23 cellular contexts compared by ENCODE assay signal in the genomic region with DNA sequence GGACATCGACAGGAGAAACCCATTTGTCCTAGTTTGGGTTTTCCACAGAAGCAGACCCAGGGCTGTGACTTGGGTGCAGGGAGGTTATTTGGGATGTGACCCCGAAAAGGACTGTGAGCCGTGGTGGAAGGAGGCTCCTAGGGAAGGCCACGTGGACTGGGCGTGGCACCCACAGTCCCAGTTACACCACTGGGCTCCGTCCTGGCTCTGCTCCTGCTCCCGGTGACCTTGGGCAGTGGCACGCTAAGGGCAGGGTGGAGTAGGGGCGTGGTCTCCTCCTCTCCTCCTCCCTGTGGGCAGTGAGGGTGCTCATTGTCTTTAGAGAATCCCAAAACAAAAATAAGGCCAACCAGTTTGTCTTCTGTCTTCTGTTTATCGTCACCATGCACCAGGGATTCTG.
A peak's percentile ranks its signal among the peaks of the same experiment; 100 is the strongest.
DNase-seq lines count a peak whose midpoint lies in the region; ATAC-seq, FAIRE-seq and TF ChIP-seq lines count a peak whose summit lies in the region.
"Had no signal": no experiment of that assay in that cellular context is flagged by ENCODE, and none has a peak within 500 bp of the region (broad histone marks: within the 10 kb centered on the region; RNA-seq: fewer than 3 reads in every experiment).

No MANE protein-coding gene starts in this region.

- no peaks in the 10 kb centered on the region for H3K36me3 Mint-ChIP-seq in immature natural killer cell
- H3K36me3 Mint-ChIP-seq: neural progenitor cell, type B pancreatic cell had no signal

- H3K9me3 ChIP-seq in liver (ENCODE audit: control insufficient read depth in 4 of 4, low read length in 3 of 4) (no peaks in the 10 kb centered on the region), HepG2 (ENCODE audit: low read length) (no peaks in the 10 kb centered on the region), neuronal stem cell (replicated peaks in 1 of 2; ENCODE audit: control insufficient read depth in 2 of 2, insufficient read depth in 1 of 2, low read depth in 1 of 2, low read length in 2 of 2) (no peaks in the 10 kb centered on the region)
- H3K9me3 ChIP-seq: prostate gland had no signal

- ATAC-seq in HepG2 (no peak), left ventricle myocardium superior (peak; percentile 70), GM18870 (IDR thresholded peaks at IDR 0.05; ENCODE audit: unreplicated experiment) (no peak), HG03442 (IDR thresholded peaks at IDR 0.05; ENCODE audit: unreplicated experiment) (no peak)
- ATAC-seq: activated naive CD8-positive, alpha-beta T cell treated with anti-CD3 and anti-CD28 coated beads, Interleukin-2, amount 50 U/mL, for 24 hours had no signal

- H3K4me3 Mint-ChIP-seq in immature natural killer cell, result no peak overlapping the region
- H3K4me3 Mint-ChIP-seq: activated CD4-positive, alpha-beta T cell treated with anti-CD3 and anti-CD28 coated beads, Interleukin-2, amount 10 ng/mL, durations not matched to agents 24 days and 14 days; activated naive CD8-positive, alpha-beta T cell treated with anti-CD3 and anti-CD28 coated beads, Interleukin-2, amount 50 U/mL, for 24 hours; activated T-cell treated with anti-CD3 and anti-CD28 coated beads, Interleukin-2, amount 50 U/mL, for 24 hours; neural progenitor cell; type B pancreatic cell had no signal

- TF ChIP-seq CTCF in liver (IDR thresholded peaks at IDR 0.05; ENCODE audit: low read depth, low read length, missing input control) (no peak), HepG2 (CRISPR knock-in tag; IDR thresholded peaks at IDR 0.05) (no peak)

- no peak overlapping the region for H2AFZ ChIP-seq in HepG2 (ENCODE audit: low read length)
- H2AFZ ChIP-seq in neuronal stem cell (ENCODE audit: low read length), result no peak overlapping the region
- H2AFZ ChIP-seq: neural progenitor cell had no signal

- no peaks in the 10 kb centered on the region for H3K9me3 Mint-ChIP-seq in immature natural killer cell
- H3K9me3 Mint-ChIP-seq: activated CD4-positive, alpha-beta T cell treated with anti-CD3 and anti-CD28 coated beads, Interleukin-2, amount 10 ng/mL, durations not matched to agents 24 days and 14 days; activated naive CD8-positive, alpha-beta T cell treated with anti-CD3 and anti-CD28 coated beads, Interleukin-2, amount 50 U/mL, for 24 hours; activated T-cell treated with anti-CD3 and anti-CD28 coated beads, Interleukin-2, amount 50 U/mL, for 24 hours; neural progenitor cell; type B pancreatic cell had no signal

- H3K4me2 ChIP-seq in HepG2 (ENCODE audit: low read depth, low read length) (no peak overlapping the region), neuronal stem cell (ENCODE audit: insufficient read depth, low read length, poor library complexity, severe bottlenecking) (no peak overlapping the region)
- H3K4me2 ChIP-seq: neural progenitor cell had no signal

- no peak overlapping the region for H3K18ac ChIP-seq in neuronal stem cell (ENCODE audit: low read length)

- no peak for TF ChIP-seq POLR2A in HepG2 (IDR thresholded peaks at IDR 0.05; ENCODE audit: insufficient read depth in 1 of 2, low read depth in 2 of 2, low read length in 2 of 2)

- H3K14ac ChIP-seq in neuronal stem cell (ENCODE audit: low read length), result peak overlapping the region; percentile 87

- TF ChIP-seq EP300 in HepG2 (IDR thresholded peaks at IDR 0.05; ENCODE audit: low read depth in 2 of 2, low read length in 2 of 2) (no peak), HepG2 (CRISPR knock-in tag; IDR thresholded peaks at IDR 0.05; ENCODE audit: borderline replicate concordance) (no peak)

- H2AK5ac ChIP-seq in neuronal stem cell (ENCODE audit: low read depth, low read length), result no peak overlapping the region

- no peak overlapping the region for H3K9ac ChIP-seq in liver (ENCODE audit: low read depth in 1 of 2, low read length in 2 of 2)
- H3K9ac ChIP-seq in HepG2 (ENCODE audit: insufficient read depth, low read depth, low read length), result no peak overlapping the region
- H3K9ac ChIP-seq in neuronal stem cell (ENCODE audit: low read depth, low read length, poor library complexity), result no peak overlapping the region
- H3K9ac ChIP-seq: neural progenitor cell had no signal

- H3K4me3 ChIP-seq in liver (ENCODE audit: low read depth in 1 of 3, low read length in 3 of 3), result no peak overlapping the region
- H3K4me3 ChIP-seq in HepG2 (replicated peaks in 1 of 3; ENCODE audit: insufficient read depth in 1 of 3, low read depth in 2 of 3, low read length in 3 of 3), result no peak overlapping the region
- no peak overlapping the region for H3K4me3 ChIP-seq in neuronal stem cell (ENCODE audit: low read length in 2 of 2)
- H3K4me3 ChIP-seq: neural progenitor cell, prostate gland, skin epidermis had no signal

- H2BK12ac ChIP-seq in neuronal stem cell (ENCODE audit: low read length), result no peak overlapping the region

- FAIRE-seq in HepG2 (lab: Jason Lieb, UNC), result no peak
- FAIRE-seq: GM12891 had no signal

- in situ Hi-C loops in HepG2 (cut with HindIII; ENCODE audit: extremely low pct_ligation_motif_present, low pct_unique_long_range_greater_than_20kb), result no loop called here

- H3K36me3 ChIP-seq in liver (ENCODE audit: control insufficient read depth in 4 of 4, insufficient read depth in 3 of 4, low read depth in 1 of 4, low read length in 3 of 4) (no peaks in the 10 kb centered on the region), HepG2 (replicated peaks in 1 of 2; ENCODE audit: control insufficient read depth in 1 of 2, insufficient read depth in 2 of 2, low read length in 2 of 2) (no peaks in the 10 kb centered on the region), neuronal stem cell (replicated peaks in 1 of 2; ENCODE audit: control insufficient read depth in 2 of 2, insufficient read depth in 2 of 2, low read length in 2 of 2) (no peaks in the 10 kb centered on the region)
- H3K36me3 ChIP-seq: neural progenitor cell, prostate gland had no signal

- H4K91ac ChIP-seq in neuronal stem cell (ENCODE audit: low read depth, low read length, poor library complexity), result no peak overlapping the region

- no peaks in the 10 kb centered on the region for H3K4me1 Mint-ChIP-seq in immature natural killer cell
- H3K4me1 Mint-ChIP-seq: activated naive CD8-positive, alpha-beta T cell treated with anti-CD3 and anti-CD28 coated beads, Interleukin-2, amount 50 U/mL, for 24 hours had no signal

- CTCF ChIA-PET in HepG2 (lab: Yijun Ruan, JAX; ENCODE audit: low intra/inter-chr PET ratio, low total read pairs), result no interaction called here

- no peak overlapping the region for H2BK15ac ChIP-seq in neuronal stem cell (ENCODE audit: low read length)

- 51% methylated on average over 10 of the region's 10 CpGs for WGBS in liver
- whole genome bisulfite sequencing in HepG2 (ENCODE audit: low lambda C conversion rate), result 28% methylated on average over 10 of the region's 10 CpGs
- WGBS in neuronal stem cell (ENCODE audit: extremely low coverage in 2 of 2, insufficient read length in 2 of 2, insufficient replicate concordance in 1 of 2), 2 donors, result no CpG with 5 or more reads among the region's 10 CpGs

- no peak overlapping the region for H3K4ac ChIP-seq in neuronal stem cell (ENCODE audit: low read length)

- no peak for DNase-seq in HepG2 (ENCODE audit: low spot score)
- no peak for DNase-seq in left ventricle myocardium superior
- DNase-seq in neuronal stem cell (ENCODE audit: low spot score), result no peak
- DNase-seq in immature natural killer cell, result no peak
- DNase-seq in T-helper 9 cell, result no peak
- DNase-seq: activated CD4-positive, alpha-beta T cell treated with anti-CD3 and anti-CD28 coated beads, Interleukin-2, amount 10 ng/mL, durations not matched to agents 24 days and 14 days; activated gamma-delta T cell treated with Interleukin-2 at 50 U/mL for 16 hours; activated naive CD8-positive, alpha-beta T cell treated with anti-CD3 and anti-CD28 coated beads, Interleukin-2, amount 50 U/mL, for 24 hours; activated T-cell treated with anti-CD3 and anti-CD28 coated beads, Interleukin-2, amount 50 U/mL, for 24 hours; cerebellar nuclear complex; COR-L47; mammary epithelial cell; NCI-H1694 treated with DMSO at 0.1 percent for 48 hours; NCI-H524 treated with DMSO at 0.1 percent for 48 hours; SHP77 treated with DMSO at 0.1 percent for 48 hours had no signal

- intact Hi-C loops in HepG2 (cut with micrococcal nuclease; ENCODE audit: unreplicated experiment), result no loop called here
- intact Hi-C loops in left ventricle myocardium superior (cut with micrococcal nuclease), result no loop called here

- POLR2A ChIA-PET in HepG2 (lab: Yijun Ruan, JAX), result no interaction called here

- H3K79me1 ChIP-seq in neuronal stem cell (ENCODE audit: low read depth, low read length), result no peaks in the 10 kb centered on the region

- H3K27me3 Mint-ChIP-seq in immature natural killer cell (ENCODE audit: low read depth in 3 of 3), result peaks cover 0 to 9% (median 2%) of the 10 kb centered on the region in 3 donors
- H3K27me3 Mint-ChIP-seq: activated CD4-positive, alpha-beta T cell treated with anti-CD3 and anti-CD28 coated beads, Interleukin-2, amount 10 ng/mL, durations not matched to agents 24 days and 14 days; activated naive CD8-positive, alpha-beta T cell treated with anti-CD3 and anti-CD28 coated beads, Interleukin-2, amount 50 U/mL, for 24 hours; activated T-cell treated with anti-CD3 and anti-CD28 coated beads, Interleukin-2, amount 50 U/mL, for 24 hours; type B pancreatic cell had no signal

- H3K27me3 ChIP-seq in liver (ENCODE audit: control insufficient read depth in 4 of 4, insufficient read depth in 4 of 4, low read length in 3 of 4) (no peaks in the 10 kb centered on the region), HepG2 (ENCODE audit: control insufficient read depth in 1 of 2, insufficient read depth in 2 of 2, low read length in 2 of 2) (peaks cover 0 to 3% of the 10 kb centered on the region in 2 experiments; a peak in 1 of 5 replicates), neuronal stem cell (ENCODE audit: control insufficient read depth in 3 of 3, insufficient read depth in 3 of 3, low read depth in 1 of 3, low read length in 3 of 3) (peaks cover 0 to 11% (median 0%) of the 10 kb centered on the region in 3 experiments)
- H3K27me3 ChIP-seq: neural progenitor cell had no signal

- H3K27ac ChIP-seq in liver (ENCODE audit: low read depth in 1 of 2, low read length in 2 of 2) (peak overlapping the region; percentile 14 to 39), HepG2 (ENCODE audit: extremely low read length, insufficient read depth, low read length) (no peak overlapping the region), neuronal stem cell (replicated peaks; ENCODE audit: low read length) (no peak overlapping the region)
- H3K27ac ChIP-seq: neural progenitor cell, prostate gland, skin epidermis had no signal

- H2BK120ac ChIP-seq in neuronal stem cell (ENCODE audit: low read depth, low read length), result no peak overlapping the region

- no peak for TF ChIP-seq RAD21 in liver (IDR thresholded peaks at IDR 0.05)
- TF ChIP-seq RAD21 in HepG2 (CRISPR knock-in tag; IDR thresholded peaks at IDR 0.05), result no peak

- no peaks in the 10 kb centered on the region for H3K79me2 ChIP-seq in HepG2 (ENCODE audit: insufficient read depth, low read length)

- no peak overlapping the region for H3K23ac ChIP-seq in neuronal stem cell (ENCODE audit: low read depth, low read length, poor library complexity)

- no peak overlapping the region for H4K8ac ChIP-seq in neuronal stem cell (ENCODE audit: low read depth, low read length)

- no peak overlapping the region for H2BK5ac ChIP-seq in neuronal stem cell (ENCODE audit: low read length)

- BruUV-seq in HepG2 (replicated peaks; lab: Mats Ljungman, UMichigan), result no TSS peak

- H3K27ac Mint-ChIP-seq in immature natural killer cell, result no peak overlapping the region
- H3K27ac Mint-ChIP-seq: activated CD4-positive, alpha-beta T cell treated with anti-CD3 and anti-CD28 coated beads, Interleukin-2, amount 10 ng/mL, durations not matched to agents 24 days and 14 days; activated naive CD8-positive, alpha-beta T cell treated with anti-CD3 and anti-CD28 coated beads, Interleukin-2, amount 50 U/mL, for 24 hours; activated T-cell treated with anti-CD3 and anti-CD28 coated beads, Interleukin-2, amount 50 U/mL, for 24 hours; neural progenitor cell; type B pancreatic cell had no signal

- H4K20me1 ChIP-seq in HepG2 (ENCODE audit: insufficient read depth, low read length), result no peaks in the 10 kb centered on the region

- H3K4me1 ChIP-seq in liver (ENCODE audit: control insufficient read depth in 4 of 4, insufficient read depth in 4 of 4, low read length in 3 of 4) (peaks cover 11 to 55% (median 42%) of the 10 kb centered on the region in 4 donors), HepG2 (ENCODE audit: insufficient read depth, low read length) (no peaks in the 10 kb centered on the region), neuronal stem cell (ENCODE audit: control insufficient read depth in 2 of 2, insufficient read depth in 1 of 2, low read depth in 1 of 2, low read length in 2 of 2) (peaks cover 0 to 6% of the 10 kb centered on the region in 2 donors)
- H3K4me1 ChIP-seq: neural progenitor cell, prostate gland had no signal

Comparison
In these comparisons a context has a peak if more than half of its experiments do, and no peak if none do; other contexts are left out.
1. H3K27ac ChIP-seq: peak in liver (2 of 2); none in HepG2 (single experiment) and neuronal stem cell (single experiment).